Comparison of ENCODE assay signal across 8 cellular contexts in genomic region chr20:25390538-25391528, GRCh38. TPM values are rescaled to one million over a fixed set of nuclear protein-coding genes. Genes with fewer than 3 reads are reported as not detected.
A peak's percentile ranks its signal among the peaks of the same experiment; 100 is the strongest.
DNase-seq lines count a peak whose midpoint lies in the region; ATAC-seq, FAIRE-seq and TF ChIP-seq lines count a peak whose summit lies in the region.

ABHD12 (minus strand) TSS chr20:25390835; CDS start chr20:25390703, 132 bp downstream.

- FAIRE-seq in GM19239 (lab: Jason Lieb, UNC) = peak; percentile 74

- peaks cover 3% of the 10 kb centered on the region for H3K36me3 Mint-ChIP-seq in chondrocyte (ENCODE audit: low read depth)

- peak within 1 kb of the TSS; percentile 94 for H3K27ac Mint-ChIP-seq in chondrocyte (ENCODE audit: unreplicated experiment)

- peaks cover 16% of the 10 kb centered on the region for H3K4me1 Mint-ChIP-seq in chondrocyte (ENCODE audit: low read depth)

- DNase-seq in BE2C = peak; percentile 97
- peak; percentile 88 for DNase-seq in GM19239 (ENCODE audit: insufficient read length, low spot score)
- DNase-seq in NCI-H510A treated with DMSO at 0.1 percent for 48 hours (lab: John Stamatoyannopoulos, UW) = peak; percentile 98
- peak; percentile 91 for DNase-seq in activated CD4-positive, alpha-beta T cell treated with anti-CD3 and anti-CD28 coated beads for 24 hours (ENCODE audit: low read depth in 2 of 2)
- DNase-seq in chondrocyte (ENCODE audit: low spot score) = peak; percentile 98
- DNase-seq in kidney epithelial cell (ENCODE audit: low read depth) = peak; percentile 71
- DNase-seq in stimulated activated CD4-positive, alpha-beta T cell treated with anti-CD3 and anti-CD28 coated beads, Interleukin-15, amount 100 ng/mL, for 24 hours = peak; percentile 96

- peak within 1 kb of the TSS; percentile 82 for H3K4me3 Mint-ChIP-seq in chondrocyte (ENCODE audit: unreplicated experiment)

- no peaks in the 10 kb centered on the region for H3K27me3 Mint-ChIP-seq in chondrocyte (ENCODE audit: low read depth)

- peak; percentile 89 for ATAC-seq in HG03442 (IDR thresholded peaks at IDR 0.05; ENCODE audit: unreplicated experiment)

- H3K9me3 Mint-ChIP-seq in chondrocyte (ENCODE audit: low read depth) = no peaks in the 10 kb centered on the region

- no peaks in the 10 kb centered on the region for H3K4me1 ChIP-seq in BE2C

- H3K4me3 ChIP-seq in BE2C (ENCODE audit: low read depth, low read length) (peak within 1 kb of the TSS; percentile 96), kidney epithelial cell (ENCODE audit: low read depth, low read length) (peak within 1 kb of the TSS; percentile 93)

- H3K27me3 ChIP-seq in BE2C (no peaks in the 10 kb centered on the region), kidney epithelial cell (ENCODE audit: control insufficient read depth, insufficient read depth, low read length) (no peaks in the 10 kb centered on the region)

- H3K9me3 ChIP-seq in BE2C = no peaks in the 10 kb centered on the region

- TF ChIP-seq CTCF in BE2C (IDR thresholded peaks at IDR 0.05; ENCODE audit: low read depth, low read length) = no peak
- TF ChIP-seq CTCF in chondrocyte (IDR thresholded peaks at IDR 0.05) = no peak
- no peak for TF ChIP-seq CTCF in kidney epithelial cell (IDR thresholded peaks at IDR 0.05; ENCODE audit: insufficient read depth, low read length, poor library complexity, severe bottlenecking)

- H3K36me3 ChIP-seq in BE2C = no peaks in the 10 kb centered on the region; the same call in 1 of the 2 replicates
- no peaks in the 10 kb centered on the region for H3K36me3 ChIP-seq in kidney epithelial cell (ENCODE audit: control insufficient read depth, insufficient read depth, low read length)

RNA-seq across cellular contexts. Expression of gene ABHD12, which starts in this region (rescaled TPM):
- 93.2 TPM for polyA plus RNA-seq in BE2C (2012; ENCODE audit: insufficient read depth, insufficient read length, low read depth)
- total RNA-seq in chondrocyte (45.4 to 49.4 TPM (median 48.8 TPM) in 3 replicates), kidney epithelial cell (75.1 and 88.3 TPM in 2 replicates)

Comparison
In these comparisons a context has a peak if more than half of its experiments do, and no peak if none do; other contexts are left out.
1. Peak in every context shown above with its lines: DNase-seq, ATAC-seq and H3K4me3 ChIP-seq.